Comparison of ENCODE assay signal across 11 cellular contexts in genomic region chr1:65524931-65525296, GRCh38.
DNase-seq lines count a peak whose midpoint lies in the region; ATAC-seq and TF ChIP-seq lines count a peak whose summit lies in the region.
"Had no signal": no experiment of that assay in that cellular context is flagged by ENCODE, and none has a peak within 500 bp of the region (broad histone marks: within the 10 kb centered on the region; RNA-seq: fewer than 3 reads in every experiment).

No MANE protein-coding gene starts in this region.

- peak overlapping the region; percentile 22 for H3K4me3 ChIP-seq in colonic mucosa
- H3K4me3 ChIP-seq in lower lobe of right lung = peak overlapping the region; percentile 59
- peak overlapping the region; percentile 62 to 74 for H3K4me3 ChIP-seq in testis
- no peak overlapping the region for H3K4me3 ChIP-seq in effector memory CD4-positive, alpha-beta T cell (ENCODE audit: insufficient read depth, low read depth, low read length, poor library complexity, severe bottlenecking)
- H3K4me3 ChIP-seq: BLaER1 had no signal

- H3K27ac ChIP-seq in colonic mucosa = no peak overlapping the region
- peak overlapping the region; percentile 73 for H3K27ac ChIP-seq in lower lobe of right lung
- no peak overlapping the region for H3K27ac ChIP-seq in testis
- no peak overlapping the region for H3K27ac ChIP-seq in effector memory CD4-positive, alpha-beta T cell (ENCODE audit: insufficient read depth, low read length, poor library complexity, severe bottlenecking)
- H3K27ac ChIP-seq: BLaER1, KMS-11 had no signal

- peaks cover 4% of the 10 kb centered on the region for H3K36me3 Mint-ChIP-seq in activated CD4-positive, alpha-beta T cell treated with anti-CD3 and anti-CD28 coated beads for 36 hours (ENCODE audit: low read depth)

- H3K27me3 ChIP-seq in colonic mucosa = peaks cover 26% of the 10 kb centered on the region
- H3K27me3 ChIP-seq in lower lobe of right lung (ENCODE audit: low read depth) = peaks cover 25% of the 10 kb centered on the region
- H3K27me3 ChIP-seq in testis = no peaks in the 10 kb centered on the region
- H3K27me3 ChIP-seq in effector memory CD4-positive, alpha-beta T cell (replicated peaks; ENCODE audit: control insufficient read depth, insufficient read depth, low read length, poor library complexity, severe bottlenecking) = peaks cover 11% of the 10 kb centered on the region
- H3K27me3 ChIP-seq: BLaER1 had no signal

- POLR2A ChIA-PET in activated CD4-positive, alpha-beta T cell treated with anti-CD3 and anti-CD28 coated beads for 36 hours (lab: Charles Lee) = no interaction called here

- WGBS in testis, 2 donors = 9 to 12% methylated on average over 6 of the region's 6 CpGs

- no peak for DNase-seq in activated CD4-positive, alpha-beta T cell treated with anti-CD3 and anti-CD28 coated beads for 36 hours
- no peak for DNase-seq in activated CD4-positive, alpha-beta T cell treated with anti-CD3 and anti-CD28 coated beads, Interleukin-2, amount 50 U/mL, for 1 hour
- no peak for DNase-seq in colonic mucosa
- DNase-seq in lower lobe of right lung = no peak
- DNase-seq in testis = peak; percentile 35
- no peak for DNase-seq in effector memory CD4-positive, alpha-beta T cell
- DNase-seq in effector CD8-positive, alpha-beta T cell (lab: John Stamatoyannopoulos, UW) = no peak
- DNase-seq in omental fat pad (ENCODE audit: low spot score) = no peak

- no peaks in the 10 kb centered on the region for H3K36me3 ChIP-seq in colonic mucosa
- no peaks in the 10 kb centered on the region for H3K36me3 ChIP-seq in lower lobe of right lung
- H3K36me3 ChIP-seq in testis (ENCODE audit: low read depth, missing control alignments) = no peaks in the 10 kb centered on the region
- H3K36me3 ChIP-seq in effector memory CD4-positive, alpha-beta T cell (ENCODE audit: control insufficient read depth, insufficient read depth, low read length) = no peaks in the 10 kb centered on the region
- H3K36me3 ChIP-seq: BLaER1 had no signal

- CTCF ChIA-PET in activated CD4-positive, alpha-beta T cell treated with anti-CD3 and anti-CD28 coated beads for 36 hours (lab: Charles Lee) = no interaction called here

- peaks cover 42% of the 10 kb centered on the region for H3K27me3 Mint-ChIP-seq in activated CD4-positive, alpha-beta T cell treated with anti-CD3 and anti-CD28 coated beads for 36 hours

- TF ChIP-seq CTCF in colonic mucosa (IDR thresholded peaks at IDR 0.05) (no peak), lower lobe of right lung (IDR thresholded peaks at IDR 0.05) (no peak), testis (IDR thresholded peaks at IDR 0.05) (no peak), omental fat pad (IDR thresholded peaks at IDR 0.05) (no peak)

- H3K9me3 ChIP-seq in colonic mucosa (no peaks in the 10 kb centered on the region), lower lobe of right lung (no peaks in the 10 kb centered on the region), testis (no peaks in the 10 kb centered on the region)
- H3K9me3 ChIP-seq in effector memory CD4-positive, alpha-beta T cell (ENCODE audit: control insufficient read depth, low read length) = no peaks in the 10 kb centered on the region

- intact Hi-C loops in activated CD4-positive, alpha-beta T cell treated with anti-CD3 and anti-CD28 coated beads for 36 hours (cut with DNase I, micrococcal nuclease) = no loop called here
- intact Hi-C loops in colonic mucosa (cut with DNase I) (no loop called here), lower lobe of right lung (cut with DNase I) (no loop called here), testis (cut with DNase I; ENCODE audit: low total_unique reads) (no loop called here)

- H3K4me1 ChIP-seq in colonic mucosa (no peaks in the 10 kb centered on the region), lower lobe of right lung (no peaks in the 10 kb centered on the region), testis (peaks cover 8% of the 10 kb centered on the region)
- H3K4me1 ChIP-seq in effector memory CD4-positive, alpha-beta T cell (ENCODE audit: control insufficient read depth, insufficient read depth, low read length, poor library complexity, severe bottlenecking) = no peaks in the 10 kb centered on the region
- H3K4me1 ChIP-seq: BLaER1 had no signal

- no peak for ATAC-seq in activated CD4-positive, alpha-beta T cell treated with anti-CD3 and anti-CD28 coated beads for 36 hours
- ATAC-seq in lower lobe of right lung (no peak), omental fat pad (ENCODE audit: low FRiP score) (no peak)
- ATAC-seq: esophagus mucosa had no signal

- TF ChIP-seq POLR2A in testis (IDR thresholded peaks at IDR 0.05) = no peak

- H3K9ac ChIP-seq in colonic mucosa (ENCODE audit: low read depth in 2 of 2, low read length in 2 of 2) = no peak overlapping the region
- H3K9ac ChIP-seq: BLaER1, KMS-11 had no signal

- peak overlapping the region; percentile 43 for H3K4me3 Mint-ChIP-seq in activated CD4-positive, alpha-beta T cell treated with anti-CD3 and anti-CD28 coated beads for 36 hours

- no peaks in the 10 kb centered on the region for H3K9me3 Mint-ChIP-seq in activated CD4-positive, alpha-beta T cell treated with anti-CD3 and anti-CD28 coated beads for 36 hours (ENCODE audit: low read depth)

- peaks cover 5% of the 10 kb centered on the region for H3K4me1 Mint-ChIP-seq in activated CD4-positive, alpha-beta T cell treated with anti-CD3 and anti-CD28 coated beads for 36 hours

- H3K27ac Mint-ChIP-seq in activated CD4-positive, alpha-beta T cell treated with anti-CD3 and anti-CD28 coated beads for 36 hours = no peak overlapping the region
